In genomic region chr5:149239917-149240316, GRCh38 we compare ENCODE assay signal across 21 cellular contexts. TPM values are rescaled to one million over a fixed set of nuclear protein-coding genes. Genes with fewer than 3 reads are reported as not detected.
DNase-seq lines count a peak whose midpoint lies in the region; ATAC-seq and TF ChIP-seq lines count a peak whose summit lies in the region.
"Had no signal": no experiment of that assay in that cellular context is flagged by ENCODE, and none has a peak within 500 bp of the region (broad histone marks: within the 10 kb centered on the region; RNA-seq: fewer than 3 reads in every experiment).

No MANE protein-coding gene starts in this region.

- no peaks in the 10 kb centered on the region for H4K20me1 ChIP-seq in BLaER1 treated with 17β-estradiol and CSF1 and Interleukin-3, amounts not matched to agents 10 nM and 100 nM
- H4K20me1 ChIP-seq in osteoblast (ENCODE audit: insufficient read depth, low read length), result no peaks in the 10 kb centered on the region

- H3K4me3 Mint-ChIP-seq in activated T-helper 2 cell treated with anti-CD3 and anti-CD28 coated beads, Interferon-gamma antibody, Interleukin-2, Interleukin-4, amounts not matched to agents 10 μg/mL and 5 μg/mL and 100 μg/mL, durations not matched to agents 14 hours and 24 hours and 36 hours (ENCODE audit: low read depth), result no peak overlapping the region
- peak overlapping the region in 5 of 8 donors; percentile 65 to 88 (median 72) for H3K4me3 Mint-ChIP-seq in naive B cell
- no peak overlapping the region for H3K4me3 Mint-ChIP-seq in Caco-2 (ENCODE audit: unreplicated experiment)
- H3K4me3 Mint-ChIP-seq: activated B cell treated with CpG ODN at 0.5 μM for 24 hours had no signal

- peak overlapping the region; percentile 79 for H3K27ac Mint-ChIP-seq in activated T-helper 2 cell treated with anti-CD3 and anti-CD28 coated beads, Interferon-gamma antibody, Interleukin-2, Interleukin-4, amounts not matched to agents 10 μg/mL and 5 μg/mL and 100 μg/mL, durations not matched to agents 14 hours and 24 hours and 36 hours
- H3K27ac Mint-ChIP-seq in naive B cell, result peak overlapping the region in 4 of 6 donors; percentile 19 to 96 (median 67)
- H3K27ac Mint-ChIP-seq in Caco-2 (ENCODE audit: unreplicated experiment), result no peak overlapping the region
- H3K27ac Mint-ChIP-seq: activated B cell treated with CpG ODN at 0.5 μM for 24 hours had no signal

- H3K4me3 ChIP-seq in BLaER1 treated with 17β-estradiol and CSF1 and Interleukin-3, amounts not matched to agents 10 nM and 100 nM, result no peak overlapping the region
- H3K4me3 ChIP-seq in Caco-2 (ENCODE audit: low read depth, low read length) (no peak overlapping the region), osteoblast (ENCODE audit: insufficient read depth, low read length) (no peak overlapping the region)
- H3K4me3 ChIP-seq: esophagus muscularis mucosa, pancreas, suprapubic skin had no signal

- BruUV-seq in Caco-2 (replicated peaks; lab: Mats Ljungman, UMichigan), result no TSS peak

- no peaks in the 10 kb centered on the region for H3K36me3 ChIP-seq in BLaER1 treated with 17β-estradiol and CSF1 and Interleukin-3, amounts not matched to agents 10 nM and 100 nM
- H3K36me3 ChIP-seq in Caco-2 (ENCODE audit: control insufficient read depth, insufficient read depth, low read length) (no peaks in the 10 kb centered on the region), osteoblast (ENCODE audit: insufficient read depth, low read length) (no peaks in the 10 kb centered on the region)
- H3K36me3 ChIP-seq: pancreas had no signal

- H3K27ac ChIP-seq in BLaER1 treated with 17β-estradiol and CSF1 and Interleukin-3, amounts not matched to agents 10 nM and 100 nM, result peak overlapping the region in 8 of 11 experiments; percentile 36 to 64 (median 58); a peak in 15 of 22 replicates
- no peak overlapping the region for H3K27ac ChIP-seq in osteoblast (ENCODE audit: low read depth, low read length)
- H3K27ac ChIP-seq: esophagus muscularis mucosa, pancreas, suprapubic skin had no signal

- intact Hi-C loops in activated T-helper 2 cell treated with anti-CD3 and anti-CD28 coated beads, Interferon-gamma antibody, Interleukin-2, Interleukin-4, amounts not matched to agents 10 μg/mL and 5 μg/mL and 100 μg/mL, durations not matched to agents 14 hours and 24 hours and 36 hours (cut with micrococcal nuclease), result no loop called here
- intact Hi-C loops in Caco-2 (cut with micrococcal nuclease; ENCODE audit: unreplicated experiment) (no loop called here), head of caudate nucleus (cut with DNase I) (no loop called here)

- H3K9me3 ChIP-seq in BLaER1 treated with 17β-estradiol and CSF1 and Interleukin-3, amounts not matched to agents 10 nM and 100 nM (replicated peaks in 1 of 11), result no peaks in the 10 kb centered on the region
- no peaks in the 10 kb centered on the region; the same call in 1 of the 2 replicates for H3K9me3 ChIP-seq in Caco-2
- H3K9me3 ChIP-seq in osteoblast (ENCODE audit: low read depth, low read length), result no peaks in the 10 kb centered on the region
- H3K9me3 ChIP-seq: esophagus muscularis mucosa, pancreas, suprapubic skin had no signal

- ATAC-seq in GM21447 (IDR thresholded peaks at IDR 0.05; ENCODE audit: unreplicated experiment) (peak; percentile 7), naive B cell (ENCODE audit: low read depth in 2 of 2) (no peak)
- ATAC-seq: left lobe of liver had no signal

- peaks cover 17% of the 10 kb centered on the region for H3K27me3 Mint-ChIP-seq in activated T-helper 2 cell treated with anti-CD3 and anti-CD28 coated beads, Interferon-gamma antibody, Interleukin-2, Interleukin-4, amounts not matched to agents 10 μg/mL and 5 μg/mL and 100 μg/mL, durations not matched to agents 14 hours and 24 hours and 36 hours (ENCODE audit: low read depth)
- H3K27me3 Mint-ChIP-seq in naive B cell (peaks cover 1 to 34% (median 2%) of the 10 kb centered on the region in 3 donors), Caco-2 (ENCODE audit: insufficient read depth, unreplicated experiment) (peaks cover 30% of the 10 kb centered on the region)

- TF ChIP-seq CTCF in Caco-2 (IDR thresholded peaks at IDR 0.05; ENCODE audit: insufficient read depth in 1 of 2, low read depth in 1 of 2, low read length in 1 of 2, severe bottlenecking in 1 of 2, unreplicated experiment in 1 of 2) (no peak), osteoblast (IDR thresholded peaks at IDR 0.05; ENCODE audit: extremely low read depth, low read depth, low read length) (no peak)

- no peaks in the 10 kb centered on the region for H3K36me3 Mint-ChIP-seq in activated T-helper 2 cell treated with anti-CD3 and anti-CD28 coated beads, Interferon-gamma antibody, Interleukin-2, Interleukin-4, amounts not matched to agents 10 μg/mL and 5 μg/mL and 100 μg/mL, durations not matched to agents 14 hours and 24 hours and 36 hours (ENCODE audit: low read depth)
- no peaks in the 10 kb centered on the region for H3K36me3 Mint-ChIP-seq in naive B cell
- no peaks in the 10 kb centered on the region for H3K36me3 Mint-ChIP-seq in Caco-2 (ENCODE audit: insufficient read depth, unreplicated experiment)

- H3K27me3 ChIP-seq in BLaER1 treated with 17β-estradiol and CSF1 and Interleukin-3, amounts not matched to agents 10 nM and 100 nM, result no peaks in the 10 kb centered on the region
- no peaks in the 10 kb centered on the region; the same call in 1 of the 2 replicates for H3K27me3 ChIP-seq in Caco-2 (replicated peaks; ENCODE audit: control insufficient read depth, insufficient read depth, low read length)
- H3K27me3 ChIP-seq in osteoblast (ENCODE audit: insufficient read depth, low read length), result no peaks in the 10 kb centered on the region
- H3K27me3 ChIP-seq: esophagus muscularis mucosa, pancreas, suprapubic skin had no signal

- peaks cover 4% of the 10 kb centered on the region for H3K9me3 Mint-ChIP-seq in activated T-helper 2 cell treated with anti-CD3 and anti-CD28 coated beads, Interferon-gamma antibody, Interleukin-2, Interleukin-4, amounts not matched to agents 10 μg/mL and 5 μg/mL and 100 μg/mL, durations not matched to agents 14 hours and 24 hours and 36 hours
- H3K9me3 Mint-ChIP-seq in naive B cell (peaks cover 0 to 1% (median 0%) of the 10 kb centered on the region in 7 donors), Caco-2 (ENCODE audit: unreplicated experiment) (no peaks in the 10 kb centered on the region)
- H3K9me3 Mint-ChIP-seq: activated B cell treated with CpG ODN at 0.5 μM for 24 hours had no signal

- H3K79me2 ChIP-seq in osteoblast (ENCODE audit: insufficient read depth, low read length), result no peaks in the 10 kb centered on the region

- peak overlapping the region; percentile 40 to 70 (median 60); a peak in 19 of 22 replicates for H3K4me2 ChIP-seq in BLaER1 treated with 17β-estradiol and CSF1 and Interleukin-3, amounts not matched to agents 10 nM and 100 nM
- H3K4me2 ChIP-seq in osteoblast (ENCODE audit: insufficient read depth, low read length), result no peak overlapping the region

- POLR2A ChIA-PET in Caco-2 (lab: Charles Lee), result no interaction called here

- peaks cover 15% of the 10 kb centered on the region for H3K4me1 Mint-ChIP-seq in activated T-helper 2 cell treated with anti-CD3 and anti-CD28 coated beads, Interferon-gamma antibody, Interleukin-2, Interleukin-4, amounts not matched to agents 10 μg/mL and 5 μg/mL and 100 μg/mL, durations not matched to agents 14 hours and 24 hours and 36 hours (ENCODE audit: low read depth)
- H3K4me1 Mint-ChIP-seq in naive B cell (peaks cover 12 to 20% (median 12%) of the 10 kb centered on the region in 3 donors), Caco-2 (ENCODE audit: low read depth, unreplicated experiment) (no peaks in the 10 kb centered on the region)

- CTCF ChIA-PET in Caco-2 (lab: Charles Lee), result no interaction called here

- no peak overlapping the region for H2AFZ ChIP-seq in osteoblast (ENCODE audit: low read length)

- H3K9ac ChIP-seq in BLaER1 treated with 17β-estradiol and CSF1 and Interleukin-3, amounts not matched to agents 10 nM and 100 nM, result no peak overlapping the region; a peak in 1 of 22 replicates

- H3K4me1 ChIP-seq in BLaER1 treated with 17β-estradiol and CSF1 and Interleukin-3, amounts not matched to agents 10 nM and 100 nM, result peaks cover 10 to 32% (median 14%) of the 10 kb centered on the region in 10 experiments; a peak in 19 of 20 replicates
- no peaks in the 10 kb centered on the region for H3K4me1 ChIP-seq in Caco-2
- H3K4me1 ChIP-seq in osteoblast (ENCODE audit: insufficient read depth, low read length), result no peaks in the 10 kb centered on the region
- H3K4me1 ChIP-seq: esophagus muscularis mucosa, pancreas had no signal

- no peak for DNase-seq in activated T-helper 2 cell treated with anti-CD3 and anti-CD28 coated beads, Interferon-gamma antibody, Interleukin-2, Interleukin-4, amounts not matched to agents 10 μg/mL and 5 μg/mL and 100 μg/mL, durations not matched to agents 14 hours and 24 hours and 36 hours (ENCODE audit: low spot score)
- no peak for DNase-seq in naive B cell
- no peak for DNase-seq in Caco-2
- DNase-seq in activated CD4-positive, CD25-positive, alpha-beta regulatory T cell (lab: John Stamatoyannopoulos, UW), result no peak
- no peak for DNase-seq in osteoblast (ENCODE audit: insufficient read length, low spot score, missing footprints)
- no peak for DNase-seq in head of caudate nucleus
- DNase-seq: activated B cell treated with CpG ODN at 0.5 μM for 24 hours, AML-193, amniotic stem cell, DMS153, Karpas-422, NCI-H1105, SHP77 had no signal

RNA-seq across cellular contexts. Expression of gene AFAP1L1, which starts 31.7 kb away (rescaled TPM):
- total RNA-seq in activated T-helper 2 cell treated with anti-CD3 and anti-CD28 coated beads, Interferon-gamma antibody, Interleukin-2, Interleukin-4, amounts not matched to agents 10 μg/mL and 5 μg/mL and 100 μg/mL, durations not matched to agents 14 hours and 24 hours and 36 hours, result not detected in 2 replicates
- under 1 TPM in 2 of 6 donors, not detected in 4; 0.27 to 0.31 TPM for polyA plus RNA-seq in naive B cell (ENCODE audit: low read depth in 6 of 6)
- total RNA-seq in Caco-2 (2022) (0.30 and 0.45 TPM in 2 replicates), osteoblast (1.1 and 1.5 TPM in 2 replicates)
- total RNA-seq: activated B cell treated with CpG ODN at 0.5 μM for 24 hours; OCI-LY7; T-helper 2 cell treated with Interferon-gamma antibody and Interleukin-4, amounts not matched to agents 100 ng/mL and 5 ng/mL, for 36 hours had no signal

Comparison
In these comparisons a context has a peak if more than half of its experiments do, and no peak if none do; other contexts are left out.
1. H3K4me3 Mint-ChIP-seq: peak in naive B cell (5 of 8); none in activated T-helper 2 cell treated with anti-CD3 and anti-CD28 coated beads, Interferon-gamma antibody, Interleukin-2, Interleukin-4, amounts not matched to agents 10 μg/mL and 5 μg/mL and 100 μg/mL, durations not matched to agents 14 hours and 24 hours and 36 hours (single experiment) and Caco-2 (single experiment).